In the genomic region with DNA sequence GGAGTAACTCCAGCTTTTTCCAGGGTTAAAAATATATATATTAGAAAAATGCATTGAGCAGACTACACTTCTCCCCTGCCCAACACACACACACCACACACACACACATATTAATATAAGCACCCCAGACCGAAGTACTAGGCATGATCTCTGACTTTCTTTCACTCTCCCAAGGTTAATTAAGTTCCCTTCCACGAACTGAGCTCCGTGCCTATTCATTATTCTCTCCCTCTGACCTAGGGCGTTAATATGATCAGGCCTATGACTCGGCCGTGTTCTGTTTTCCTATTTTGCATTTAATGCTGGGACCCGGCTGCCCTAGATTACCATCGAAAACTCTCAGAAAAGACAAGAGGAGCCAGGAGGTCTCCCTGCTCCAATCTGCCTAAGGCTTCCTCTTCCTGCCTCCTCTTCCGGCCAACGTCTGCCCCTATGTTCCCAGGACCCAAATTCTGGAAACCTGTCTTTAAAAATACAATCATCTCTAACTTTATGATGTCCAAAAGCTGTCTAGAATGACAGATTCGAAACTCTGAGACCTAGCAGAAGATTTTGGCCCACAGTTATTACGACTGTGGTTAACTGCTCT, we compare ENCODE assay signal across 19 cellular contexts. TPM values are rescaled to one million over a fixed set of nuclear protein-coding genes. Genes with fewer than 3 reads are reported as not detected.
A peak's percentile ranks its signal among the peaks of the same experiment; 100 is the strongest.
DNase-seq lines count a peak whose midpoint lies in the region; ATAC-seq and TF ChIP-seq lines count a peak whose summit lies in the region.
"Had no signal": no experiment of that assay in that cellular context is flagged by ENCODE, and none has a peak within 500 bp of the region (broad histone marks: within the 10 kb centered on the region; RNA-seq: fewer than 3 reads in every experiment).

No MANE protein-coding gene starts in this region.

- peak overlapping the region; percentile 7 for H3K27ac Mint-ChIP-seq in T-helper 1 cell treated with Interleukin-12 subunit alpha and Interleukin-12 subunit beta and Interleukin-4 antibody, amounts not matched to agents 30 μg/mL and 1 μg/mL, for 36 hours
- H3K27ac Mint-ChIP-seq in activated B cell treated with CpG ODN at 0.5 μM for 24 hours = peak overlapping the region; percentile 30
- H3K27ac Mint-ChIP-seq in type B pancreatic cell = no peak overlapping the region
- H3K27ac Mint-ChIP-seq: activated CD8-positive, alpha-beta T cell treated with anti-CD3 and anti-CD28 coated beads, Interleukin-2, amount 10 ng/mL, durations not matched to agents 7 days and 5 days; activated T-helper 17 cell treated with anti-CD3 and anti-CD28 coated beads, Interleukin-2, amount 50 U/mL, for 72 hours had no signal

- H3K27me3 Mint-ChIP-seq in T-helper 1 cell treated with Interleukin-12 subunit alpha and Interleukin-12 subunit beta and Interleukin-4 antibody, amounts not matched to agents 30 μg/mL and 1 μg/mL, for 36 hours (ENCODE audit: low read depth) = peaks cover 88% of the 10 kb centered on the region
- peaks cover 79% of the 10 kb centered on the region for H3K27me3 Mint-ChIP-seq in activated B cell treated with CpG ODN at 0.5 μM for 24 hours
- peaks cover 100% of the 10 kb centered on the region for H3K27me3 Mint-ChIP-seq in type B pancreatic cell

- no peak for DNase-seq in T-helper 1 cell
- DNase-seq in activated B cell treated with CpG ODN at 0.5 μM for 24 hours = no peak
- peak; percentile 19 for DNase-seq in inferior parietal cortex (ENCODE audit: extremely low spot score)
- no peak for DNase-seq in type B pancreatic cell (ENCODE audit: extremely low spot score, unreplicated experiment)
- no peak for DNase-seq in SW480 (ENCODE audit: low spot score)
- no peak for DNase-seq in D341Med (ENCODE audit: low spot score)
- no peak for DNase-seq in mucosa of gallbladder (ENCODE audit: low spot score)
- DNase-seq: activated CD8-positive, alpha-beta T cell treated with anti-CD3 and anti-CD28 coated beads, Interleukin-2, amount 10 ng/mL, durations not matched to agents 7 days and 5 days; CD4-positive, alpha-beta memory T cell; colonic mucosa; EL; erythroblast; GOT3; OCI-M1; stimulated activated naive CD8-positive, alpha-beta T cell treated with anti-CD3 and anti-CD28 coated beads, Interleukin-15, Interleukin-2, amounts not matched to agents 100 U/mL and 50 U/mL, for 24 hours; uterus had no signal

- no peaks in the 10 kb centered on the region for H3K36me3 Mint-ChIP-seq in T-helper 1 cell treated with Interleukin-12 subunit alpha and Interleukin-12 subunit beta and Interleukin-4 antibody, amounts not matched to agents 30 μg/mL and 1 μg/mL, for 36 hours (ENCODE audit: low read depth)
- no peaks in the 10 kb centered on the region for H3K36me3 Mint-ChIP-seq in activated B cell treated with CpG ODN at 0.5 μM for 24 hours (ENCODE audit: low read depth)
- H3K36me3 Mint-ChIP-seq in type B pancreatic cell = no peaks in the 10 kb centered on the region
- H3K36me3 Mint-ChIP-seq: CD4-positive, alpha-beta memory T cell had no signal

- POLR2A ChIA-PET in activated B cell treated with CpG ODN at 0.5 μM for 24 hours (lab: Charles Lee) = no interaction called here

- H3K4me3 Mint-ChIP-seq in T-helper 1 cell treated with Interleukin-12 subunit alpha and Interleukin-12 subunit beta and Interleukin-4 antibody, amounts not matched to agents 30 μg/mL and 1 μg/mL, for 36 hours = no peak overlapping the region
- H3K4me3 Mint-ChIP-seq in activated B cell treated with CpG ODN at 0.5 μM for 24 hours (no peak overlapping the region), type B pancreatic cell (peak overlapping the region; percentile 65)
- H3K4me3 Mint-ChIP-seq: activated CD8-positive, alpha-beta T cell treated with anti-CD3 and anti-CD28 coated beads, Interleukin-2, amount 10 ng/mL, durations not matched to agents 7 days and 5 days; activated T-helper 17 cell treated with anti-CD3 and anti-CD28 coated beads, Interleukin-2, amount 50 U/mL, for 72 hours had no signal

- peaks cover 18% of the 10 kb centered on the region for H3K4me1 Mint-ChIP-seq in T-helper 1 cell treated with Interleukin-12 subunit alpha and Interleukin-12 subunit beta and Interleukin-4 antibody, amounts not matched to agents 30 μg/mL and 1 μg/mL, for 36 hours (ENCODE audit: low read depth)
- H3K4me1 Mint-ChIP-seq in activated B cell treated with CpG ODN at 0.5 μM for 24 hours (peaks cover 42% of the 10 kb centered on the region), type B pancreatic cell (ENCODE audit: unreplicated experiment) (peaks cover 35% of the 10 kb centered on the region)

- no peak for ATAC-seq in activated B cell treated with CpG ODN at 0.5 μM for 24 hours (ENCODE audit: low read depth)
- ATAC-seq: activated CD8-positive, alpha-beta T cell treated with anti-CD3 and anti-CD28 coated beads, Interleukin-2, amount 10 ng/mL, durations not matched to agents 7 days and 5 days; activated T-helper 17 cell treated with anti-CD3 and anti-CD28 coated beads, Interleukin-2, amount 50 U/mL, for 72 hours; stimulated activated naive CD8-positive, alpha-beta T cell treated with anti-CD3 and anti-CD28 coated beads, Interleukin-15, Interleukin-2, amounts not matched to agents 100 U/mL and 50 U/mL, for 24 hours had no signal

- no peak for TF ChIP-seq CTCF in activated B cell treated with CpG ODN at 0.5 μM for 24 hours (IDR thresholded peaks at IDR 0.05)
- no peak for TF ChIP-seq CTCF in type B pancreatic cell (conservative IDR thresholded peaks at IDR 0.05)

- no peaks in the 10 kb centered on the region for H3K9me3 Mint-ChIP-seq in T-helper 1 cell treated with Interleukin-12 subunit alpha and Interleukin-12 subunit beta and Interleukin-4 antibody, amounts not matched to agents 30 μg/mL and 1 μg/mL, for 36 hours
- H3K9me3 Mint-ChIP-seq in activated B cell treated with CpG ODN at 0.5 μM for 24 hours (peaks cover 2% of the 10 kb centered on the region), type B pancreatic cell (no peaks in the 10 kb centered on the region)
- H3K9me3 Mint-ChIP-seq: activated T-helper 17 cell treated with anti-CD3 and anti-CD28 coated beads, Interleukin-2, amount 50 U/mL, for 72 hours had no signal

- CTCF ChIA-PET in activated B cell treated with CpG ODN at 0.5 μM for 24 hours (lab: Charles Lee) = interaction anchor here (1.1 kb wide), 2 partner anchors 17 to 19 kb away, joined by 3 to 4 read pairs; no protein-coding TSS in a partner anchor

- intact Hi-C loops in activated B cell treated with CpG ODN at 0.5 μM for 24 hours (cut with micrococcal nuclease) = loop anchor here (2.0 kb wide), 1 partner anchor 16 kb away; no protein-coding TSS in a partner anchor

RNA-seq across cellular contexts. Expression of a gene that starts 6.1 kb away (rescaled TPM):
- total RNA-seq in activated B cell treated with CpG ODN at 0.5 μM for 24 hours = not detected in 2 replicates
- total RNA-seq in type B pancreatic cell (ENCODE audit: low replicate concordance) = 1.4 and 2.1 TPM in 2 replicates
- total RNA-seq in mucosa of gallbladder = not detected
- total RNA-seq: activated CD8-positive, alpha-beta T cell treated with anti-CD3 and anti-CD28 coated beads, Interleukin-2, amount 10 ng/mL, durations not matched to agents 7 days and 5 days; activated T-helper 17 cell treated with anti-CD3 and anti-CD28 coated beads, Interleukin-2, amount 50 U/mL, for 72 hours; CD4-positive, alpha-beta memory T cell; colonic mucosa; posterior vena cava; uterus had no signal
